Comparison of ENCODE assay signal across 11 cellular contexts in the genomic region with DNA sequence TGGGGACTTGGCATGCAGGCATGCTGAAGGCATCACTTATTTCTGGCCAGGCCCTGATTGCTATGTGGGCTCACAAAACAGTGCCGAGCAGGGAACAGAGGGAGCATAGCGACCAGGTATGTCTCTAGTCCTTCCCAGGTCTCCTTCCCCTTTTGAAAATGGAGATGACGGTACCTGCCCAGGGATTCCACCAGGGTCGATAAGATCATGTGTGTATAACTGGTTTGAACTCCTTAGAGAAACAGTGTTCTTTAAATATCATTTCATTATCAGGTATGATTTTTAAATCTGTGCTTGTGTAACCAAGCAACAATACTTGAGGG.
"Had no signal": no experiment of that assay in that cellular context is flagged by ENCODE, and none has a peak within 500 bp of the region (broad histone marks: within the 10 kb centered on the region; RNA-seq: fewer than 3 reads in every experiment).

No MANE protein-coding gene starts in this region.

- H3K27me3 Mint-ChIP-seq: activated naive CD8-positive, alpha-beta T cell treated with anti-CD3 and anti-CD28 coated beads for 36 hours had no signal

- H3K4me1 ChIP-seq: vagina had no signal

- H3K27me3 ChIP-seq: esophagus muscularis mucosa, thyroid gland, vagina had no signal

- ATAC-seq: left lobe of liver had no signal

- H3K9me3 ChIP-seq: esophagus muscularis mucosa, thyroid gland, vagina had no signal

- H3K4me3 Mint-ChIP-seq: activated naive CD8-positive, alpha-beta T cell treated with anti-CD3 and anti-CD28 coated beads for 36 hours; neural crest cell had no signal

- H3K27ac Mint-ChIP-seq: activated naive CD8-positive, alpha-beta T cell treated with anti-CD3 and anti-CD28 coated beads for 36 hours had no signal

- DNase-seq: activated CD4-positive, alpha-beta T cell treated with anti-CD3 and anti-CD28 coated beads for 4 hours; activated naive CD8-positive, alpha-beta T cell treated with anti-CD3 and anti-CD28 coated beads for 36 hours; aorta; foreskin fibroblast; stimulated activated CD4-positive, alpha-beta T cell treated with anti-CD3 and anti-CD28 coated beads, Interleukin-4, amount 100 ng/mL, for 4 hours; thyroid gland had no signal

- H3K36me3 ChIP-seq: esophagus muscularis mucosa, thyroid gland, vagina had no signal

- H3K4me3 ChIP-seq: esophagus muscularis mucosa, thyroid gland, vagina had no signal

- H3K27ac ChIP-seq: esophagus muscularis mucosa, thyroid gland, vagina, VCaP had no signal
